8 cellular contexts compared by ENCODE assay signal in genomic region chr6:27872634-27873028, GRCh38. TPM values are rescaled to one million over a fixed set of nuclear protein-coding genes. Genes with fewer than 3 reads are reported as not detected.
DNase-seq lines count a peak whose midpoint lies in the region; ATAC-seq and TF ChIP-seq lines count a peak whose summit lies in the region.

No MANE protein-coding gene starts in this region.

- H3K27ac ChIP-seq in body of pancreas (peak overlapping the region in 3 of 4 donors; percentile 20 to 81 (median 63)), mesodermal cell (ENCODE audit: low read depth, low read length, severe bottlenecking) (peak overlapping the region; percentile 96)

- H3K4me3 Mint-ChIP-seq in activated CD8-positive, alpha-beta memory T cell treated with anti-CD3 and anti-CD28 coated beads, Interleukin-2, amount 10 ng/mL, durations not matched to agents 7 days and 5 days: peak overlapping the region; percentile 87

- no peak for TF ChIP-seq POLR2A in body of pancreas (IDR thresholded peaks at IDR 0.05)

- H3K4me1 Mint-ChIP-seq in activated CD8-positive, alpha-beta memory T cell treated with anti-CD3 and anti-CD28 coated beads, Interleukin-2, amount 10 ng/mL, durations not matched to agents 7 days and 5 days: peaks cover 51% of the 10 kb centered on the region

- peaks cover 17% of the 10 kb centered on the region for H3K4me1 ChIP-seq in body of pancreas
- peaks cover 4% of the 10 kb centered on the region for H3K4me1 ChIP-seq in mesodermal cell (ENCODE audit: control insufficient read depth, insufficient read depth, low read length, poor library complexity, severe bottlenecking)

- WGBS in body of pancreas, 2 donors: 1 to 3% methylated on average over 16 of the region's 16 CpGs
- 49 to 56% methylated on average over 15 to 16 of the region's 16 CpGs for WGBS in mesodermal cell (ENCODE audit: insufficient coverage in 2 of 2), 2 experiments

- peaks cover 4% of the 10 kb centered on the region for H3K27me3 Mint-ChIP-seq in activated CD8-positive, alpha-beta memory T cell treated with anti-CD3 and anti-CD28 coated beads, Interleukin-2, amount 10 ng/mL, durations not matched to agents 7 days and 5 days

- H3K9me3 Mint-ChIP-seq in activated CD8-positive, alpha-beta memory T cell treated with anti-CD3 and anti-CD28 coated beads, Interleukin-2, amount 10 ng/mL, durations not matched to agents 7 days and 5 days (ENCODE audit: low read depth): no peaks in the 10 kb centered on the region

- CTCF ChIA-PET in activated CD8-positive, alpha-beta memory T cell treated with anti-CD3 and anti-CD28 coated beads, Interleukin-2, amount 10 ng/mL, durations not matched to agents 7 days and 5 days (lab: Charles Lee): interaction anchor here (0.6 to 11.3 kb wide), 8 partner anchors 20 to 745 kb away, joined by 3 to 183 read pairs (median 6); a partner anchor contains a TSS

- DNase-seq in activated CD8-positive, alpha-beta memory T cell treated with anti-CD3 and anti-CD28 coated beads, Interleukin-2, amount 10 ng/mL, durations not matched to agents 7 days and 5 days: peak; percentile 74
- no peak for DNase-seq in activated CD8-positive, alpha-beta memory T cell treated with anti-CD3 and anti-CD28 coated beads for 24 hours
- peak; percentile 54 for DNase-seq in Jurkat, Clone E6-1 (ENCODE audit: low read depth, low spot score)
- DNase-seq in body of pancreas: no peak
- no peak for DNase-seq in OCI-M2 (lab: John Stamatoyannopoulos, UW; ENCODE audit: unreplicated experiment)
- DNase-seq in NCI-H1930 (lab: John Stamatoyannopoulos, UW): no peak
- DNase-seq in occipital lobe (lab: John Stamatoyannopoulos, UW): no peak

- intact Hi-C loops in body of pancreas (cut with DNase I): no loop called here

- H3K36me3 Mint-ChIP-seq in activated CD8-positive, alpha-beta memory T cell treated with anti-CD3 and anti-CD28 coated beads, Interleukin-2, amount 10 ng/mL, durations not matched to agents 7 days and 5 days: peaks cover 5% of the 10 kb centered on the region

- H3K4me3 ChIP-seq in Jurkat, Clone E6-1 (ENCODE audit: low read length): peak overlapping the region; percentile 65
- peak overlapping the region in 1 of 2 donors; percentile 11 for H3K4me3 ChIP-seq in body of pancreas
- peak overlapping the region; percentile 52 for H3K4me3 ChIP-seq in mesodermal cell (ENCODE audit: extremely low read depth, insufficient read depth, low read length, poor library complexity, severe bottlenecking)

- peak; percentile 43 for ATAC-seq in activated CD8-positive, alpha-beta memory T cell treated with anti-CD3 and anti-CD28 coated beads, Interleukin-2, amount 10 ng/mL, durations not matched to agents 7 days and 5 days
- ATAC-seq in body of pancreas: peak; percentile 16

- no peaks in the 10 kb centered on the region for H3K9me3 ChIP-seq in body of pancreas
- H3K9me3 ChIP-seq in mesodermal cell (ENCODE audit: control insufficient read depth, low read length): no peaks in the 10 kb centered on the region

- peaks cover 0 to 13% of the 10 kb centered on the region in 2 donors for H3K27me3 ChIP-seq in body of pancreas

- peak overlapping the region; percentile 99 for H3K27ac Mint-ChIP-seq in activated CD8-positive, alpha-beta memory T cell treated with anti-CD3 and anti-CD28 coated beads, Interleukin-2, amount 10 ng/mL, durations not matched to agents 7 days and 5 days

- TF ChIP-seq CTCF in body of pancreas (IDR thresholded peaks at IDR 0.05): no peak

- no peaks in the 10 kb centered on the region for H3K36me3 ChIP-seq in body of pancreas (replicated peaks in 1 of 2; ENCODE audit: insufficient read depth in 1 of 2, low read depth in 2 of 2)
- H3K36me3 ChIP-seq in mesodermal cell (ENCODE audit: control insufficient read depth, insufficient read depth, low read length): no peaks in the 10 kb centered on the region

RNA-seq across cellular contexts. Expression of gene OR2B2, which starts 39.6 kb away (rescaled TPM):
- total RNA-seq in activated CD8-positive, alpha-beta memory T cell treated with anti-CD3 and anti-CD28 coated beads, Interleukin-2, amount 10 ng/mL, durations not matched to agents 7 days and 5 days: not detected
- polyA plus RNA-seq in Jurkat, Clone E6-1 (2012; ENCODE audit: insufficient read depth, insufficient read length): not detected
- total RNA-seq in body of pancreas (not detected), occipital lobe (not detected)
- polyA plus RNA-seq in mesodermal cell (2013, experiment 1 of 2): not detected
- polyA plus RNA-seq in mesodermal cell (2013, experiment 2 of 2): not detected

Comparison
In these comparisons a context has a peak if more than half of its experiments do, and no peak if none do; other contexts are left out.
1. DNase-seq: peak in activated CD8-positive, alpha-beta memory T cell treated with anti-CD3 and anti-CD28 coated beads, Interleukin-2, amount 10 ng/mL, durations not matched to agents 7 days and 5 days (single experiment) and Jurkat, Clone E6-1 (single experiment); none in activated CD8-positive, alpha-beta memory T cell treated with anti-CD3 and anti-CD28 coated beads for 24 hours (single experiment), body of pancreas (0 of 4), OCI-M2 (single experiment), NCI-H1930 (0 of 2) and occipital lobe (single experiment).